In the genomic region with DNA sequence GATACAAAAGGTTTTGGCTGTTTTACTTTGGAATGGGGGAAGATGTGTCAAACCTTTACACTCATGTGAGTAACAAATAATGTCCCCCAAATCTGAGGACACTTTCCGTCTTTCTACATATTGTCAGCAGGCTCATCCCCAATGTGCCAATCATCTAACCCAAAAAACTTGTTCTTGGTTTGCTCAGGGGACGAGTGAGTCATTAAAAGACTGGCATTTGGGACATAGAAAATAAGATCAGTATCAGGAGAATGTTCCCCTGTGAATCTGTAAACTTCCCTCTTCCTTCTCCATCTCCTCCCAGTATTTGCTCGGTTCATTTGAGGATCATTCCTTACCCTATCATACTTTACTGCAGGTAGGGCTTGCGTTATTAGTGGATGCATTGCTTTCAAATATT, we compare ENCODE assay signal across 30 cellular contexts.
"Had no signal": no experiment of that assay in that cellular context is flagged by ENCODE, and none has a peak within 500 bp of the region (broad histone marks: within the 10 kb centered on the region; RNA-seq: fewer than 3 reads in every experiment).

No MANE protein-coding gene starts in this region.

- H3K4me3 Mint-ChIP-seq: natural killer cell treated with Interleukin-12 subunit alpha and Interleukin-12 subunit beta and Interleukin-15 and Interleukin-18, amount 100 ng/mL, for 72 hours; nephron progenitor cell; neural crest cell; stimulated activated effector memory CD8-positive, alpha-beta T cell treated with anti-CD3 and anti-CD28 coated beads, Interleukin-12 subunit alpha, Interleukin-12 subunit beta, amount 100 ng/mL, for 72 hours; stimulated activated naive B cell treated with anti-CD40 and anti-IgM and Interleukin-4, amounts not matched to agents 10 μg/mL and 1 μg/mL and 100 μg/mL, for 72 hours; stimulated activated naive CD8-positive, alpha-beta T cell treated with anti-CD3 and anti-CD28 coated beads, Interleukin-15, Interleukin-2, amounts not matched to agents 100 ng/mL and 50 ng/mL, for 24 hours had no signal

- H3K4me1 ChIP-seq: parathyroid adenoma, thyroid gland, vagina had no signal

- DNase-seq: nephron progenitor cell; occipital lobe; ovary; posterior cingulate gyrus; psoas muscle; right cardiac atrium; right lobe of liver; sigmoid colon; small intestine; stimulated activated CD4-positive, alpha-beta T cell treated with anti-CD3 and anti-CD28 coated beads, Interleukin-15, amount 100 ng/mL, for 24 hours; stimulated activated CD4-positive, alpha-beta T cell treated with anti-CD3 and anti-CD28 coated beads, Interleukin-2, amount 100 ng/mL, for 24 hours; stimulated activated CD4-positive, alpha-beta T cell treated with anti-CD3 and anti-CD28 coated beads, Interleukin-2, amount 100 ng/mL, for 48 hours; stimulated activated CD4-positive, alpha-beta T cell treated with anti-CD3 and anti-CD28 coated beads, Interleukin-4, amount 100 ng/mL, for 24 hours; stimulated activated naive B cell treated with anti-CD40 and anti-IgM and Interleukin-4, amounts not matched to agents 10 μg/mL and 1 μg/mL and 100 μg/mL, for 72 hours; stimulated activated naive CD4-positive, alpha-beta T cell treated with Interleukin-2 at 50 U/mL for 16 hours; stomach; thyroid gland; trophoblast cell; upper lobe of left lung had no signal

- H2AFZ ChIP-seq: parathyroid adenoma had no signal

- H3K9ac ChIP-seq: parathyroid adenoma had no signal

- H3K79me2 ChIP-seq: parathyroid adenoma had no signal

- H3K4me3 ChIP-seq: ovary, psoas muscle, right lobe of liver, sigmoid colon, stomach, thoracic aorta, thyroid gland, tibial nerve, upper lobe of left lung, vagina had no signal

- H3K36me3 ChIP-seq: neutrophil, ovary, right lobe of liver, sigmoid colon, stomach, thoracic aorta, thyroid gland, tibial nerve, upper lobe of left lung, vagina had no signal

- H3K27me3 ChIP-seq: ovary, right lobe of liver, sigmoid colon, stomach, thyroid gland, tibial nerve, upper lobe of left lung, vagina had no signal

- FAIRE-seq: small intestine, urothelium cell line had no signal

- H3K27ac Mint-ChIP-seq: natural killer cell treated with Interleukin-12 subunit alpha and Interleukin-12 subunit beta and Interleukin-15 and Interleukin-18, amount 100 ng/mL, for 72 hours; nephron progenitor cell; progenitor cell of endocrine pancreas; stimulated activated effector memory CD8-positive, alpha-beta T cell treated with anti-CD3 and anti-CD28 coated beads, Interleukin-12 subunit alpha, Interleukin-12 subunit beta, amount 100 ng/mL, for 72 hours; stimulated activated naive B cell treated with anti-CD40 and anti-IgM and Interleukin-4, amounts not matched to agents 10 μg/mL and 1 μg/mL and 100 μg/mL, for 72 hours; stimulated activated naive CD8-positive, alpha-beta T cell treated with anti-CD3 and anti-CD28 coated beads, Interleukin-15, Interleukin-2, amounts not matched to agents 100 ng/mL and 50 ng/mL, for 24 hours had no signal

- H3K9me3 ChIP-seq: neutrophil, ovary, psoas muscle, right lobe of liver, sigmoid colon, stomach, thoracic aorta, thyroid gland, tibial nerve, upper lobe of left lung, vagina had no signal

- H3K36me3 Mint-ChIP-seq: stimulated activated effector memory CD8-positive, alpha-beta T cell treated with anti-CD3 and anti-CD28 coated beads, Interleukin-12 subunit alpha, Interleukin-12 subunit beta, amount 100 ng/mL, for 72 hours had no signal

- H3K27me3 Mint-ChIP-seq: stimulated activated naive CD8-positive, alpha-beta T cell treated with anti-CD3 and anti-CD28 coated beads, Interleukin-15, Interleukin-2, amounts not matched to agents 100 ng/mL and 50 ng/mL, for 24 hours had no signal

- H3K27ac ChIP-seq: neutrophil, ovary, parathyroid adenoma, psoas muscle, right lobe of liver, thoracic aorta, thyroid gland, tibial nerve, upper lobe of left lung, vagina had no signal

- H3K9me3 Mint-ChIP-seq: neural crest cell; stimulated activated effector memory CD8-positive, alpha-beta T cell treated with anti-CD3 and anti-CD28 coated beads, Interleukin-12 subunit alpha, Interleukin-12 subunit beta, amount 100 ng/mL, for 72 hours had no signal
